20 cellular contexts compared by ENCODE assay signal in genomic region chr22:48835364-48835763, GRCh38.
DNase-seq lines count a peak whose midpoint lies in the region; ATAC-seq, FAIRE-seq and TF ChIP-seq lines count a peak whose summit lies in the region.
"Had no signal": no experiment of that assay in that cellular context is flagged by ENCODE, and none has a peak within 500 bp of the region (broad histone marks: within the 10 kb centered on the region; RNA-seq: fewer than 3 reads in every experiment).

No MANE protein-coding gene starts in this region.

- no peaks in the 10 kb centered on the region for H3K79me1 ChIP-seq in IMR-90 (ENCODE audit: low read depth in 1 of 2, low read length in 2 of 2)

- peak overlapping the region; percentile 23 for H2AFZ ChIP-seq in IMR-90 (replicated peaks; ENCODE audit: low read length, poor library complexity)
- no peak overlapping the region for H2AFZ ChIP-seq in endothelial cell of umbilical vein (ENCODE audit: low read depth, low read length)

- H2BK5ac ChIP-seq in IMR-90 (ENCODE audit: low read depth, low read length, poor library complexity, severe bottlenecking) = no peak overlapping the region

- no peak overlapping the region for H3K27ac Mint-ChIP-seq in activated naive CD4-positive, alpha-beta T cell treated with anti-CD3 and anti-CD28 coated beads, Interleukin-2, amount 10 ng/mL, durations not matched to agents 7 days and 5 days
- H3K27ac Mint-ChIP-seq: CD4-positive, CD25-positive, alpha-beta regulatory T cell; HFFc6; IgD-negative memory B cell had no signal

- no peak overlapping the region for H3K4ac ChIP-seq in IMR-90 (ENCODE audit: low read depth, low read length)

- no peak overlapping the region for H3K23ac ChIP-seq in IMR-90 (ENCODE audit: low read depth, low read length)

- H3K27me3 ChIP-seq in BLaER1 (no peaks in the 10 kb centered on the region), IMR-90 (ENCODE audit: control insufficient read depth, insufficient read depth, low read length) (no peaks in the 10 kb centered on the region), endothelial cell of umbilical vein (ENCODE audit: control insufficient read depth in 2 of 2, insufficient read depth in 2 of 2, low read length in 2 of 2) (no peaks in the 10 kb centered on the region), spleen (replicated peaks in 1 of 7) (peaks cover 0 to 34% (median 0%) of the 10 kb centered on the region in 7 donors)

- H2AK5ac ChIP-seq in IMR-90 (ENCODE audit: low read depth, low read length) = no peak overlapping the region

- H3K14ac ChIP-seq in IMR-90 (replicated peaks; ENCODE audit: low read depth, low read length) = no peak overlapping the region

- no peaks in the 10 kb centered on the region for H3K36me3 Mint-ChIP-seq in activated naive CD4-positive, alpha-beta T cell treated with anti-CD3 and anti-CD28 coated beads, Interleukin-2, amount 10 ng/mL, durations not matched to agents 7 days and 5 days
- H3K36me3 Mint-ChIP-seq: CD4-positive, CD25-positive, alpha-beta regulatory T cell; IgD-negative memory B cell had no signal

- H3K18ac ChIP-seq in IMR-90 (ENCODE audit: low read depth, low read length) = no peak overlapping the region

- H3K9me1 ChIP-seq in IMR-90 (ENCODE audit: insufficient read depth, low read length) (no peaks in the 10 kb centered on the region), endothelial cell of umbilical vein (replicated peaks; ENCODE audit: control insufficient read depth, extremely low read depth, insufficient read depth, low read length) (no peaks in the 10 kb centered on the region)

- no peak overlapping the region for H3K4me3 Mint-ChIP-seq in activated naive CD4-positive, alpha-beta T cell treated with anti-CD3 and anti-CD28 coated beads, Interleukin-2, amount 10 ng/mL, durations not matched to agents 7 days and 5 days
- H3K4me3 Mint-ChIP-seq: CD4-positive, CD25-positive, alpha-beta regulatory T cell; HFFc6; IgD-negative memory B cell had no signal

- H4K91ac ChIP-seq in IMR-90 (ENCODE audit: insufficient read depth, low read depth, low read length) = no peak overlapping the region

- TF ChIP-seq POLR2A in IMR-90 (IDR thresholded peaks at IDR 0.05; ENCODE audit: low read depth, low read length) (no peak), endothelial cell of umbilical vein (IDR thresholded peaks at IDR 0.05; ENCODE audit: low read depth, low read length) (no peak), spleen (IDR thresholded peaks at IDR 0.05) (no peak)

- no peaks in the 10 kb centered on the region for H3K27me3 Mint-ChIP-seq in activated naive CD4-positive, alpha-beta T cell treated with anti-CD3 and anti-CD28 coated beads, Interleukin-2, amount 10 ng/mL, durations not matched to agents 7 days and 5 days
- H3K27me3 Mint-ChIP-seq: CD4-positive, CD25-positive, alpha-beta regulatory T cell; IgD-negative memory B cell had no signal

- dilution Hi-C loops in IMR-90 (cut with HindIII; ENCODE audit: low sequenced_read_pairs, unreplicated experiment) (no loop called here), endothelial cell of umbilical vein (cut with MboI; ENCODE audit: extremely low pct_ligation_motif_present, low sequenced_read_pairs) (no loop called here)

- TF ChIP-seq CTCF in IMR-90 (conservative IDR thresholded peaks at IDR 0.05; ENCODE audit: low read depth, low read length) (no peak), endothelial cell of umbilical vein (IDR thresholded peaks at IDR 0.05; ENCODE audit: extremely low read depth in 1 of 2, insufficient read depth in 1 of 2, low read depth in 1 of 2, low read length in 2 of 2) (no peak), spleen (IDR thresholded peaks at IDR 0.05 in 8 of 11, conservative IDR thresholded peaks at IDR 0.05 in 3 of 11) (no peak)

- no peak overlapping the region for H3K4me3 ChIP-seq in BLaER1
- no peak overlapping the region for H3K4me3 ChIP-seq in IMR-90 (ENCODE audit: insufficient read depth, low read depth, low read length)
- H3K4me3 ChIP-seq in endothelial cell of umbilical vein (replicated peaks in 1 of 3; ENCODE audit: insufficient read depth in 1 of 3, low read depth in 1 of 3, low read length in 3 of 3) = no peak overlapping the region
- no peak overlapping the region for H3K4me3 ChIP-seq in spleen

- H3K27ac ChIP-seq in BLaER1 (no peak overlapping the region), IMR-90 (ENCODE audit: insufficient read depth, low read length) (no peak overlapping the region), endothelial cell of umbilical vein (ENCODE audit: insufficient read depth, low read depth, low read length) (no peak overlapping the region), spleen (no peak overlapping the region)

- H3K9ac ChIP-seq in BLaER1 (no peak overlapping the region), IMR-90 (ENCODE audit: low read depth, low read length) (no peak overlapping the region), endothelial cell of umbilical vein (replicated peaks; ENCODE audit: extremely low read depth, insufficient read depth, low read length) (no peak overlapping the region)

- no peak overlapping the region for H4K8ac ChIP-seq in IMR-90 (ENCODE audit: low read depth in 2 of 2, low read length in 2 of 2)

- no peak overlapping the region for H3K56ac ChIP-seq in IMR-90 (ENCODE audit: extremely low read depth, insufficient read depth, low read length)

- H2AK9ac ChIP-seq in IMR-90 (replicated peaks; ENCODE audit: low read depth, low read length, poor library complexity) = no peak overlapping the region

- H2BK15ac ChIP-seq in IMR-90 (ENCODE audit: low read depth, low read length) = no peak overlapping the region

- peak overlapping the region; percentile 56; the same call in 1 of the 2 replicates for H3K4me2 ChIP-seq in BLaER1
- H3K4me2 ChIP-seq in IMR-90 (ENCODE audit: low read depth, low read length) = no peak overlapping the region
- no peak overlapping the region for H3K4me2 ChIP-seq in endothelial cell of umbilical vein (ENCODE audit: insufficient read depth, low read length)

- H3K4me1 Mint-ChIP-seq in activated naive CD4-positive, alpha-beta T cell treated with anti-CD3 and anti-CD28 coated beads, Interleukin-2, amount 10 ng/mL, durations not matched to agents 7 days and 5 days = no peaks in the 10 kb centered on the region

- peak; percentile 89 for FAIRE-seq in endothelial cell of umbilical vein (lab: Jason Lieb, UNC)
- FAIRE-seq: D721Med, GM12892, HTR-8/SVneo had no signal

- H3K36me3 ChIP-seq in BLaER1 (no peaks in the 10 kb centered on the region), IMR-90 (ENCODE audit: control insufficient read depth, insufficient read depth, low read length) (no peaks in the 10 kb centered on the region), endothelial cell of umbilical vein (ENCODE audit: control insufficient read depth in 2 of 2, extremely low read depth in 1 of 2, insufficient read depth in 2 of 2, low read length in 2 of 2) (no peaks in the 10 kb centered on the region), spleen (no peaks in the 10 kb centered on the region)

- H2BK20ac ChIP-seq in IMR-90 (ENCODE audit: low read depth, low read length) = no peak overlapping the region

- 82% methylated on average over 9 of the region's 11 CpGs; no CpG with 5 or more reads in 1 of the 2 experiments for WGBS in IMR-90 (ENCODE audit: extremely low coverage in 2 of 2, insufficient read length in 1 of 2), 2 experiments
- 83 to 90% (median 87%) methylated on average over 11 of the region's 11 CpGs for WGBS in spleen, 5 donors

- no peak overlapping the region for H2BK120ac ChIP-seq in IMR-90 (ENCODE audit: low read depth, low read length)

- no peak overlapping the region for H4K5ac ChIP-seq in IMR-90 (ENCODE audit: low read depth, low read length)

- intact Hi-C loops in IMR-90 (cut with micrococcal nuclease) (no loop called here), endothelial cell of umbilical vein (cut with micrococcal nuclease) (no loop called here), spleen (cut with DNase I; ENCODE audit: low total_unique reads) (no loop called here)

- DNase-seq in IMR-90 = no peak
- no peak for DNase-seq in endothelial cell of umbilical vein (ENCODE audit: low read depth, low spot score)
- DNase-seq in spleen = peak; percentile 36
- no peak for DNase-seq in NCI-H128 (lab: John Stamatoyannopoulos, UW; ENCODE audit: unreplicated experiment)
- DNase-seq in activated naive CD4-positive, alpha-beta T cell treated with anti-CD3 and anti-CD28 coated beads, Interleukin-2, amount 10 ng/mL, durations not matched to agents 7 days and 5 days = no peak
- DNase-seq in retina = no peak
- DNase-seq: 8988T; C1 segment of cervical spinal cord; Caco-2; CD4-positive, CD25-positive, alpha-beta regulatory T cell; GDM1; GOT3; H7; HFFc6 had no signal

- ATAC-seq in IMR-90 (ENCODE audit: low read depth) = no peak
- ATAC-seq: HCT116 had no signal

- BruUV-seq in IMR-90 (replicated peaks; lab: Mats Ljungman, UMichigan) = no TSS peak
- no TSS peak for BruUV-seq in endothelial cell of umbilical vein (replicated peaks; lab: Mats Ljungman, UMichigan)

- POLR2A ChIA-PET in IMR-90 (lab: Charles Lee; ENCODE audit: unreplicated experiment) (no interaction called here), endothelial cell of umbilical vein (lab: Charles Lee) (no interaction called here)

- H3K9me3 Mint-ChIP-seq in activated naive CD4-positive, alpha-beta T cell treated with anti-CD3 and anti-CD28 coated beads, Interleukin-2, amount 10 ng/mL, durations not matched to agents 7 days and 5 days = peaks cover 30% of the 10 kb centered on the region

- CTCF ChIA-PET in IMR-90 (lab: Yijun Ruan, JAX) = no interaction called here
- CTCF ChIA-PET in endothelial cell of umbilical vein (lab: Charles Lee) = no interaction called here
- CTCF ChIA-PET in activated naive CD4-positive, alpha-beta T cell treated with anti-CD3 and anti-CD28 coated beads, Interleukin-2, amount 10 ng/mL, durations not matched to agents 7 days and 5 days (lab: Charles Lee) = no interaction called here

- peaks cover 27% of the 10 kb centered on the region for H3K9me3 ChIP-seq in BLaER1
- peaks cover 49% of the 10 kb centered on the region for H3K9me3 ChIP-seq in IMR-90 (ENCODE audit: control insufficient read depth, insufficient read depth, low read length)
- peaks cover 4% of the 10 kb centered on the region for H3K9me3 ChIP-seq in endothelial cell of umbilical vein (replicated peaks; ENCODE audit: control insufficient read depth, insufficient read depth, low read length)
- peaks cover 2 to 41% (median 22%) of the 10 kb centered on the region in 8 donors for H3K9me3 ChIP-seq in spleen
- H3K9me3 ChIP-seq: Caco-2 had no signal

- TF ChIP-seq RAD21 in IMR-90 (IDR thresholded peaks at IDR 0.05; ENCODE audit: low read length) = no peak

- in situ Hi-C loops in IMR-90 (cut with MboI; ENCODE audit: low sequenced_read_pairs) = no loop called here

- H3K4me1 ChIP-seq in BLaER1 = peaks cover 16% of the 10 kb centered on the region
- no peaks in the 10 kb centered on the region for H3K4me1 ChIP-seq in IMR-90 (ENCODE audit: control insufficient read depth, insufficient read depth, low read length)
- no peaks in the 10 kb centered on the region for H3K4me1 ChIP-seq in endothelial cell of umbilical vein (ENCODE audit: control insufficient read depth, extremely low read depth, insufficient read depth, low read length)
- H3K4me1 ChIP-seq in spleen = no peaks in the 10 kb centered on the region
- H3K4me1 ChIP-seq: Caco-2 had no signal

- no peaks in the 10 kb centered on the region for H3K79me2 ChIP-seq in endothelial cell of umbilical vein (ENCODE audit: control insufficient read depth, insufficient read depth, low read length)

- H4K20me1 ChIP-seq in BLaER1 (no peaks in the 10 kb centered on the region), IMR-90 (ENCODE audit: insufficient read depth, low read length) (no peaks in the 10 kb centered on the region), endothelial cell of umbilical vein (replicated peaks; ENCODE audit: control insufficient read depth, extremely low read depth, insufficient read depth, low read length) (no peaks in the 10 kb centered on the region)
